ENCODE assay signal across 9 cellular contexts in the genomic region with DNA sequence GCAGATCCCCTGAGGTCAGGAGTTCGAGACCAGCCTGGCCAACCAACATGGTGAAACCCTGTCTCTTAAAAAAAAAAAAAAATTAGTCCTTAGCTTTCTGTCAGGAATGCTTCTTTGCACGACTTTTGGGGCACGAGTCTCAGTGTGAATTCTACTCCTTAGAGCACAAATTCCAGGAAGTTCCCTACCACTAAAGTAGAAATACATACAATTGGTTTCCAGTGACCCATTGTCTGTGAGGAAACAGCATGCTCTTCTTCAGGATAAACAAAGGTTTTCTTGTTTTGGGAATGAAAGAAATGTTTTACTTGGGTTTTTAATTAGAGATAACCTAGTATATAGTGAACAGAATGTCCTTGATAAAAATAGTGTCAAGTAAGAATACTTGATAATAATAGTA. TPM values are rescaled to one million over a fixed set of nuclear protein-coding genes. Genes with fewer than 3 reads are reported as not detected.
"Had no signal": no experiment of that assay in that cellular context is flagged by ENCODE, and none has a peak within 500 bp of the region (broad histone marks: within the 10 kb centered on the region; RNA-seq: fewer than 3 reads in every experiment).

No MANE protein-coding gene starts in this region.

- H3K9me3 ChIP-seq: HAP-1 had no signal

- H3K4me1 ChIP-seq: HAP-1 had no signal

- H3K36me3 ChIP-seq: HAP-1 had no signal

- H3K27ac ChIP-seq: GM23248, HL-60 had no signal

- H2AFZ ChIP-seq: GM23248 had no signal

- DNase-seq: GM23248, GOT3, H7, HFFc6, IMR-90 had no signal

- H3K9ac ChIP-seq: GM23248 had no signal

- H3K4me3 ChIP-seq: GM23248, HAP-1, K562 had no signal

RNA-seq across cellular contexts. Expression of gene PSMA8, which starts 23.7 kb away (rescaled TPM):
- total RNA-seq: GM23248, H4, H7, HFFc6, IMR-90, K562 had no signal
- polyA plus RNA-seq: GM23248, IMR-90, K562 had no signal
